2 cellular contexts compared by ENCODE assay signal in genomic region chrX:152674652-152675051, GRCh38. TPM values are rescaled to one million over a fixed set of nuclear protein-coding genes. Genes with fewer than 3 reads are reported as not detected.
"Had no signal": no experiment of that assay in that cellular context is flagged by ENCODE, and none has a peak within 500 bp of the region (broad histone marks: within the 10 kb centered on the region; RNA-seq: fewer than 3 reads in every experiment).

No MANE protein-coding gene starts in this region.

RNA-seq across cellular contexts. Expression of gene MAGEA3, which starts 23.9 kb away (rescaled TPM):
- total RNA-seq: G401, GM12878 had no signal

RNA-seq across cellular contexts. Expression of gene CSAG2, which starts 34.4 kb away (rescaled TPM):
- total RNA-seq: G401 had no signal

RNA-seq across cellular contexts. Expression of gene GABRQ, which starts 37.0 kb away (rescaled TPM):
- total RNA-seq: G401, GM12878 had no signal

RNA-seq across cellular contexts. Expression of gene MAGEA2B, which starts 39.8 kb away (rescaled TPM):
- total RNA-seq: G401, GM12878 had no signal
- polyA plus RNA-seq: GM12878 had no signal

RNA-seq across cellular contexts. Expression of gene CSAG1, which starts 58.9 kb away (rescaled TPM):
- total RNA-seq: G401, GM12878 had no signal
